ENCODE assay signal across 9 cellular contexts in genomic region chr4:145909331-145909730, GRCh38. TPM values are rescaled to one million over a fixed set of nuclear protein-coding genes. Genes with fewer than 3 reads are reported as not detected.
A peak's percentile ranks its signal among the peaks of the same experiment; 100 is the strongest.
DNase-seq lines count a peak whose midpoint lies in the region; ATAC-seq and TF ChIP-seq lines count a peak whose summit lies in the region.
"Had no signal": no experiment of that assay in that cellular context is flagged by ENCODE, and none has a peak within 500 bp of the region (broad histone marks: within the 10 kb centered on the region; RNA-seq: fewer than 3 reads in every experiment).

No MANE protein-coding gene starts in this region.

- no peak for TF ChIP-seq POLR2A in tibial nerve (IDR thresholded peaks at IDR 0.05)

- H3K4me1 ChIP-seq in right cardiac atrium (ENCODE audit: control insufficient read depth, insufficient read depth, low read length) (peaks cover 7% of the 10 kb centered on the region), stomach smooth muscle (ENCODE audit: control insufficient read depth, insufficient read depth, low read length) (peaks cover 4% of the 10 kb centered on the region), tibial nerve (peaks cover 0 to 10% (median 3%) of the 10 kb centered on the region in 4 donors)

- peak overlapping the region; percentile 83 for H3K27ac ChIP-seq in right cardiac atrium (ENCODE audit: low read length)
- H3K27ac ChIP-seq in stomach smooth muscle (ENCODE audit: low read length), result peak overlapping the region; percentile 64
- peak overlapping the region in 1 of 4 donors; percentile 36 for H3K27ac ChIP-seq in tibial nerve

- no peaks in the 10 kb centered on the region for H3K36me3 ChIP-seq in stomach smooth muscle (ENCODE audit: control insufficient read depth in 2 of 2, insufficient read depth in 2 of 2, low read length in 2 of 2)
- no peaks in the 10 kb centered on the region for H3K36me3 ChIP-seq in tibial nerve
- H3K36me3 ChIP-seq: HAP-1 had no signal

- H3K9me3 ChIP-seq in right cardiac atrium (ENCODE audit: control insufficient read depth, low read length) (no peaks in the 10 kb centered on the region), stomach smooth muscle (ENCODE audit: control insufficient read depth in 2 of 2, low read length in 2 of 2) (no peaks in the 10 kb centered on the region), tibial nerve (no peaks in the 10 kb centered on the region)
- H3K9me3 ChIP-seq: HAP-1 had no signal

- H3K4me3 ChIP-seq in right cardiac atrium (ENCODE audit: low read length) (peak overlapping the region; percentile 58), stomach smooth muscle (ENCODE audit: low read length in 2 of 2) (peak overlapping the region; percentile 47 to 68), tibial nerve (peak overlapping the region in 1 of 4 donors; percentile 35)
- H3K4me3 ChIP-seq: HAP-1 had no signal

- H3K27me3 ChIP-seq in right cardiac atrium (ENCODE audit: control insufficient read depth, insufficient read depth) (no peaks in the 10 kb centered on the region), stomach smooth muscle (ENCODE audit: control insufficient read depth in 1 of 2, insufficient read depth in 2 of 2, low read length in 2 of 2) (no peaks in the 10 kb centered on the region), tibial nerve (no peaks in the 10 kb centered on the region)

- 45% methylated on average over 6 of the region's 6 CpGs for WGBS in right cardiac atrium
- 82 to 89% methylated on average over 6 of the region's 6 CpGs for WGBS in tibial nerve, 2 donors

- ATAC-seq in HG02571 (IDR thresholded peaks at IDR 0.05; ENCODE audit: unreplicated experiment) (peak; percentile 94), right cardiac atrium (peak; percentile 96 to 97)

- DNase-seq in SK-N-DZ (ENCODE audit: low spot score) (peak; percentile 16), right cardiac atrium (peak; percentile 75 to 88 (median 87)), tibial nerve (ENCODE audit: low spot score in 2 of 2) (no peak), NCI-H1417 treated with DMSO at 0.1 percent for 48 hours (lab: John Stamatoyannopoulos, UW) (no peak), NCI-H2171 treated with DMSO at 0.1 percent for 48 hours (lab: John Stamatoyannopoulos, UW) (no peak)
- DNase-seq in stimulated activated naive CD4-positive, alpha-beta T cell treated with Interleukin-2 at 50 U/mL for 16 hours (lab: John Stamatoyannopoulos, UW), result no peak

- H3K9ac ChIP-seq in stomach smooth muscle (ENCODE audit: low read length in 2 of 2), result peak overlapping the region; percentile 43 to 49

- intact Hi-C loops in right cardiac atrium (cut with DNase I), result no loop called here

- no peak for TF ChIP-seq EP300 in tibial nerve (IDR thresholded peaks at IDR 0.05)

- no peak for TF ChIP-seq CTCF in tibial nerve (IDR thresholded peaks at IDR 0.05)

RNA-seq across cellular contexts. Expression of gene ZNF827, which starts 29.3 kb away (rescaled TPM):
- polyA plus RNA-seq in SK-N-DZ (2014; cell fraction: cytosol; rRNA removed), result 2.4 and 2.6 TPM in 2 replicates
- polyA plus RNA-seq in SK-N-DZ (2014; cell fraction: nucleus; rRNA removed), result 6.4 and 15.0 TPM in 2 replicates
- total RNA-seq in right cardiac atrium (10 to 100 TPM; 14.2 to 18.4 (median 15.8) TPM), tibial nerve (10 to 100 TPM in 1 of 4 donors, 1 to 10 TPM in 3; 3.7 to 10.0 (median 6.4) TPM)
- polyA plus RNA-seq in right cardiac atrium, result 4.8 TPM

Comparison
In these comparisons a context has a peak if more than half of its experiments do, and no peak if none do; other contexts are left out.
1. DNase-seq: peak in SK-N-DZ (single experiment) and right cardiac atrium (3 of 3); none in tibial nerve (0 of 2), stimulated activated naive CD4-positive, alpha-beta T cell treated with Interleukin-2 at 50 U/mL for 16 hours (single experiment), NCI-H1417 treated with DMSO at 0.1 percent for 48 hours (single experiment) and NCI-H2171 treated with DMSO at 0.1 percent for 48 hours (single experiment).